27 cellular contexts compared by ENCODE assay signal in the genomic region with DNA sequence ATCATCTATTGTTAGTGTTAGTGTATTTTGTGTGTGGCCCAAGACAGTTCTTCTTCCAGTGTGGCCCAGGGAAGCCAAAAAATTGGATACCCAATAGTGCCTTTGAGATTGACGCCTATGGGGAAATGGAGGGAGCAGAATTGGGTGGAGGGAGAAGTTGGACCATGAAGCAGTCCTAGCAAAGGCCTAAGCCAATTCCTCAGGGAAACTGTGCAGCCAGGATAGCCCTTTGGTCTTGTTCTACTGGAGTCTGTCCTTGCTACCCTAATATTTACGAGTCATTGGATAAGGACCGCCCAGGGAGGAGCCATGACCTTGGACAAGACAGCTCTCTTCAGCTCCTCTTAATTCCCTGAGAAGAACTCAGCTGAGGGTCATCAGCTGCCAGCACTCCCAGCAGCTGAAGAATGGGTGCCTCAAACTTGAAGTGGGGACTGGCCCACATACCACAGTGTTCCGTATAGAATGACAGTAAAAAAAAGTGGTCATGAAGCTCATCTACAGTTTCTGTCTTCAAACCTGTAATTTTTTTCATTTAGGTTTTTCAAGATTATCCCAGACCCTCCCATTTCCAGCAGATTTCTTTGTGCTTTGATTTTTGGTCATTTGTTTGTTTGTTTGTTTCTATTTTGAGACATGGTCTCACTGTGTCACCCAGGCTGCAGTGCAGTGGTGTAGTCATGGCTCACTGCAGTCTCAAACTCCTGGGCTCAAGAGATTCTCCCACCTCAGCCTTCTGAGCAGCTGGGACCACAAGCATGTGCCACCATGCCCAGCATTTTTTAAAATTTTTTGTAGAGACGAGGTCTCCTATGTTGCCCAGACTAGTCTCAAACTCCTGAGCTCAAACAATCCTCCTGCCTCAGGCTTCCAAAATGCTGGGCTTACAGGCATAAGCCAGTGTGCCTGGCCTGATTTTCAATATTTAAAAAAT.
"Had no signal": no experiment of that assay in that cellular context is flagged by ENCODE, and none has a peak within 500 bp of the region (broad histone marks: within the 10 kb centered on the region; RNA-seq: fewer than 3 reads in every experiment).

No MANE protein-coding gene starts in this region.

- H3K27ac ChIP-seq: adrenal gland, KMS-11, VCaP had no signal

- DNase-seq: activated CD4-positive, alpha-beta memory T cell treated with anti-CD3 and anti-CD28 coated beads for 36 hours; activated CD4-positive, alpha-beta T cell treated with anti-CD3 and anti-CD28 coated beads, Interleukin-2, amount 10 ng/mL, durations not matched to agents 7 days and 5 days; activated CD4-positive, CD25-positive, alpha-beta regulatory T cell; activated CD8-positive, alpha-beta memory T cell treated with anti-CD3 and anti-CD28 coated beads for 24 hours; activated effector memory CD4-positive, alpha-beta T cell treated with anti-CD3 and anti-CD28 coated beads, Interleukin-2, amount 50 U/mL, for 16 hours; activated naive CD4-positive, alpha-beta T cell treated with Interleukin-2 at 50 U/mL for 16 hours; activated T-cell treated with anti-CD3 and anti-CD28 coated beads, Interleukin-2, amount 50 U/mL, for 4 hours; adrenal gland; anterior cingulate cortex; MG63; NCI-H1092 treated with DMSO at 0.1 percent for 48 hours; NCI-H1417 treated with DMSO at 0.1 percent for 48 hours; NCI-H1694; NCI-H2029; NCI-H2107; NCI-H2171 treated with DMSO at 0.1 percent for 48 hours; NCI-H345; NCI-H510A treated with DMSO at 0.1 percent for 48 hours; NCI-H69; PC-3; SHP77; T-cell; T-helper 2 cell; T1000 had no signal

- H3K27me3 Mint-ChIP-seq: activated CD4-positive, alpha-beta memory T cell treated with anti-CD3 and anti-CD28 coated beads for 36 hours; activated CD4-positive, alpha-beta T cell treated with anti-CD3 and anti-CD28 coated beads, Interleukin-2, amount 10 ng/mL, durations not matched to agents 7 days and 5 days; T-cell had no signal

- H3K4me3 Mint-ChIP-seq: activated CD4-positive, alpha-beta memory T cell treated with anti-CD3 and anti-CD28 coated beads for 36 hours; activated CD4-positive, alpha-beta T cell treated with anti-CD3 and anti-CD28 coated beads, Interleukin-2, amount 10 ng/mL, durations not matched to agents 7 days and 5 days; activated T-cell treated with anti-CD3 and anti-CD28 coated beads, Interleukin-2, amount 50 U/mL, for 4 hours; T-cell had no signal

- ATAC-seq: activated naive CD4-positive, alpha-beta T cell treated with anti-CD3 and anti-CD28 coated beads, Interleukin-2, amount 50 U/mL, for 72 hours; activated T-cell treated with anti-CD3 and anti-CD28 coated beads, Interleukin-2, amount 50 U/mL, for 4 hours; PC-3; T-cell had no signal

- H3K36me3 ChIP-seq: adrenal gland had no signal

- H3K27me3 ChIP-seq: adrenal gland, MG63 had no signal

- H3K9me3 ChIP-seq: adrenal gland had no signal

- H3K4me3 ChIP-seq: adrenal gland, MG63 had no signal

- H3K4me1 ChIP-seq: adrenal gland had no signal

- H3K9ac ChIP-seq: KMS-11 had no signal

- H3K27ac Mint-ChIP-seq: activated CD4-positive, alpha-beta memory T cell treated with anti-CD3 and anti-CD28 coated beads for 36 hours; activated CD4-positive, alpha-beta T cell treated with anti-CD3 and anti-CD28 coated beads, Interleukin-2, amount 10 ng/mL, durations not matched to agents 7 days and 5 days; activated naive CD4-positive, alpha-beta T cell treated with anti-CD3 and anti-CD28 coated beads, Interleukin-2, amount 50 U/mL, for 72 hours; T-cell had no signal

- H3K4me2 ChIP-seq: KMS-11 had no signal
